ENCODE assay signal across 30 cellular contexts in the genomic region with DNA sequence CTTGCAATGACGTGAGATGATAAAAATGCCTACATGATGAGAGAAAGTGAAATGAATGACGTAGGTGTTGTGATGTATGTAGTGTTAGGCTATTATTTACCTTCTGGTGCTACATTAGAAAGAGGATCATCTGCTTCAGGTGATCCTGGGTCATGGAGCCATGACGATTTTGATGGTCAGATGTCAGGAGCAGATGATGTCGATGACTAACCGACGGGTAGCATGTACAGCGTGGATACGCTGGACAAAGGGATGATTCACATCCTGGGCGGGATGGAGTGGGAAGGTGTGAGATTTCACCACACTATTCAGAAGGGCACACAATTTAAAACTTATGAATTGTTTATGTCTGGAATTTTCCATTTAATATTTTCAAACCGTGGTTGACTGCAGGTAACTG. TPM values are rescaled to one million over a fixed set of nuclear protein-coding genes. Genes with fewer than 3 reads are reported as not detected.
DNase-seq lines count a peak whose midpoint lies in the region; ATAC-seq and TF ChIP-seq lines count a peak whose summit lies in the region.
"Had no signal": no experiment of that assay in that cellular context is flagged by ENCODE, and none has a peak within 500 bp of the region (broad histone marks: within the 10 kb centered on the region; RNA-seq: fewer than 3 reads in every experiment).

No MANE protein-coding gene starts in this region.

- H3K4me3 ChIP-seq in HCT116 (replicated peaks in 1 of 2; ENCODE audit: low read depth in 1 of 2, low read length in 2 of 2), result no peak overlapping the region
- H3K4me3 ChIP-seq in fibroblast of mammary gland (ENCODE audit: control insufficient read depth, low read depth, low read length), result no peak overlapping the region
- H3K4me3 ChIP-seq in H7 (ENCODE audit: insufficient read depth, low read depth, low read length), result no peak overlapping the region
- H3K4me3 ChIP-seq: neural progenitor cell, upper lobe of left lung had no signal

- no peaks in the 10 kb centered on the region for H3K27me3 ChIP-seq in HCT116 (ENCODE audit: insufficient read depth, low read length)
- no peaks in the 10 kb centered on the region; the same call in 1 of the 2 replicates for H3K27me3 ChIP-seq in H7 (ENCODE audit: control insufficient read depth, insufficient read depth, low read length)
- H3K27me3 ChIP-seq: neural progenitor cell, upper lobe of left lung had no signal

- H3K4me1 ChIP-seq in HCT116 (ENCODE audit: control insufficient read depth in 1 of 2, insufficient read depth in 2 of 2, low read length in 2 of 2), result peaks cover 0 to 6% of the 10 kb centered on the region in 2 experiments; a peak in 2 of 4 replicates
- H3K4me1 ChIP-seq: neural progenitor cell, upper lobe of left lung had no signal

- BruUV-seq in HCT116 (replicated peaks; lab: Mats Ljungman, UMichigan), result no TSS peak

- TF ChIP-seq CTCF in HCT116 (IDR thresholded peaks at IDR 0.05 in 2 of 3, conservative IDR thresholded peaks at IDR 0.05 in 1 of 3; ENCODE audit: borderline replicate concordance in 1 of 3, insufficient read depth in 1 of 3, low read depth in 2 of 3, low read length in 2 of 3) (no peak), fibroblast of mammary gland (conservative IDR thresholded peaks at IDR 0.05; ENCODE audit: control insufficient read depth, insufficient read depth, low read depth, low read length) (no peak)

- no peaks in the 10 kb centered on the region for H3K9me3 ChIP-seq in HCT116 (ENCODE audit: control insufficient read depth in 1 of 2, insufficient read depth in 1 of 2, low read depth in 1 of 2, low read length in 2 of 2)
- H3K9me3 ChIP-seq: upper lobe of left lung had no signal

- intact Hi-C loops in HCT116 (cut with micrococcal nuclease), result no loop called here

- no peaks in the 10 kb centered on the region for H4K20me1 ChIP-seq in HCT116 (ENCODE audit: insufficient read depth)

- RAD21 ChIA-PET in HCT116 (lab: Charles Lee; ENCODE audit: low non-redundant PET in 1 of 2, low total read pairs in 2 of 2, uncharacterized antibody in 2 of 2, unreplicated experiment in 2 of 2), result no interaction called here

- no peak overlapping the region for H3K4me2 ChIP-seq in HCT116 (ENCODE audit: low read length)
- H3K4me2 ChIP-seq: neural progenitor cell had no signal

- TF ChIP-seq RAD21 in HCT116 (IDR thresholded peaks at IDR 0.05; ENCODE audit: low read depth), result no peak

- H3K79me2 ChIP-seq in HCT116 (ENCODE audit: insufficient read depth, low read length), result no peaks in the 10 kb centered on the region

- POLR2A ChIA-PET in HCT116 (lab: Charles Lee), result no interaction called here

- no peak overlapping the region for H2AFZ ChIP-seq in HCT116 (ENCODE audit: low read depth, low read length, poor library complexity, severe bottlenecking)
- H2AFZ ChIP-seq: neural progenitor cell had no signal

- CTCF ChIA-PET in HCT116 (lab: Charles Lee), result interaction anchor here (1.0 kb wide), 1 partner anchor 16 kb away, joined by 3 read pairs; no protein-coding TSS in a partner anchor

- TF ChIP-seq POLR2A in HCT116 (IDR thresholded peaks at IDR 0.05; ENCODE audit: borderline replicate concordance, extremely low read depth, insufficient read depth, insufficient read length), result no peak

- ATAC-seq in HCT116, result no peak
- no peak for ATAC-seq in HG03460 (IDR thresholded peaks at IDR 0.05; ENCODE audit: unreplicated experiment)
- ATAC-seq: activated T-helper 17 cell treated with anti-CD3 and anti-CD28 coated beads, Interleukin-2, amount 50 U/mL, for 72 hours; left lobe of liver; right cardiac atrium; stimulated activated memory B cell treated with anti-CD40 and anti-IgM and Interleukin-4, amounts not matched to agents 10 μg/mL and 1 μg/mL and 100 μg/mL, for 72 hours; WTC11 had no signal

- H3K27ac ChIP-seq in HCT116 (ENCODE audit: low read depth, low read length), result no peak overlapping the region
- H3K27ac ChIP-seq: neural progenitor cell, upper lobe of left lung had no signal

- no peaks in the 10 kb centered on the region for H3K36me3 ChIP-seq in HCT116 (ENCODE audit: control insufficient read depth in 1 of 2, insufficient read depth in 2 of 2, low read length in 2 of 2)
- no peaks in the 10 kb centered on the region for H3K36me3 ChIP-seq in H7 (replicated peaks; ENCODE audit: control insufficient read depth, insufficient read depth, low read length)
- H3K36me3 ChIP-seq: neural progenitor cell, upper lobe of left lung had no signal

- in situ Hi-C loops in SK-MEL-5 (cut with HindIII; ENCODE audit: low pct_unique_long_range_greater_than_20kb, low sequenced_read_pairs), result no loop called here

- no peak overlapping the region for H3K9ac ChIP-seq in HCT116 (ENCODE audit: low read length)
- H3K9ac ChIP-seq: neural progenitor cell had no signal

- DNase-seq in A172 (ENCODE audit: low spot score) (peak; percentile 56), HCT116 (ENCODE audit: low read depth, low spot score) (no peak), SK-MEL-5 (ENCODE audit: low read depth, low spot score) (peak; percentile 34), fibroblast of mammary gland (ENCODE audit: low read depth) (peak; percentile 47), islet precursor cell (no peak), H7 (no peak), cortex of kidney (lab: John Stamatoyannopoulos, UW) (no peak)
- DNase-seq: activated CD4-positive, alpha-beta T cell treated with anti-CD3 and anti-CD28 coated beads, Interleukin-2, amount 50 U/mL, for 1 hour; activated CD8-positive, alpha-beta memory T cell treated with anti-CD3 and anti-CD28 coated beads, Interleukin-2, amount 50 U/mL, for 4 hours; DMS153; GF-D8; HCEC 1CT; Karpas-422; mesenchymal stem cell; NCI-H146; NCI-H2107; NCI-H446; right cardiac atrium; Right ventricle myocardium superior; stimulated activated CD4-positive, alpha-beta T cell treated with anti-CD3 and anti-CD28 coated beads, Interleukin-4, amount 100 ng/mL, for 24 hours; substantia nigra; SW 1271; upper lobe of left lung had no signal

- H3K9me2 ChIP-seq in HCT116 (ENCODE audit: insufficient read depth), result no peaks in the 10 kb centered on the region

TF ChIP-seq in HCT116, 20 proteins besides CTCF, POLR2A, EP300 and RAD21:
- TF ChIP-seq CEBPB (IDR thresholded peaks at IDR 0.05; ENCODE audit: low read depth), result no peak
- no peak for TF ChIP-seq SIN3A (IDR thresholded peaks at IDR 0.05; ENCODE audit: low read depth)
- TF ChIP-seq ZFX (IDR thresholded peaks at IDR 0.05), result no peak
- TF ChIP-seq CBX3 (IDR thresholded peaks at IDR 0.05; ENCODE audit: low read depth), result 0 out of 2 replicates have a peak, but pooled peaks have one; percentile 36
- no peak for TF ChIP-seq ELF1 (IDR thresholded peaks at IDR 0.05; ENCODE audit: borderline replicate concordance, low read depth)
- peak; percentile 57 for TF ChIP-seq MAX (IDR thresholded peaks at IDR 0.05)
- TF ChIP-seq ZBTB33 (IDR thresholded peaks at IDR 0.05; ENCODE audit: extremely low read depth, insufficient replicate concordance, low read length), result no peak
- TF ChIP-seq ZNF274 (IDR thresholded peaks at IDR 0.05; ENCODE audit: low read depth, low read length), result no peak
TF ChIP-seq in HCT116: peak in this region for 2.

RNA-seq across cellular contexts. Expression of gene ACVR1C, which starts 43.5 kb away (rescaled TPM):
- total RNA-seq in A172 (2014; rRNA removed; shearing (Covaris generic)), result not detected in 2 replicates
- 1.2 TPM for total RNA-seq in HCT116 (2021; ENCODE audit: unreplicated experiment)
- 0.41 and 0.66 TPM in 2 replicates for polyA plus RNA-seq in HCT116 (2012)
- 0.69 and 0.93 TPM in 2 replicates for total RNA-seq in SK-MEL-5 (2014; rRNA removed; shearing (Covaris generic))
- polyA plus RNA-seq in SK-MEL-5 (2015; cell fraction: cytosol; rRNA removed), result 1.0 and 1.4 TPM in 2 replicates
- polyA plus RNA-seq in SK-MEL-5 (2015; cell fraction: nucleus; rRNA removed), result 2.8 and 3.0 TPM in 2 replicates
- total RNA-seq in H7 (2014; rRNA removed; shearing (Covaris generic)), result 0.14 and 1.0 TPM in 2 replicates
- total RNA-seq: endothelial cell of umbilical vein had no signal
- polyA plus RNA-seq: endothelial cell of umbilical vein had no signal

Comparison
In these comparisons a context has a peak if more than half of its experiments do, and no peak if none do; other contexts are left out.
1. DNase-seq: peak in A172 (single experiment), SK-MEL-5 (single experiment) and fibroblast of mammary gland (single experiment); none in HCT116 (single experiment), islet precursor cell (single experiment), H7 (single experiment) and cortex of kidney (single experiment).